Comparison of ENCODE assay signal across 1 cellular context in genomic region chr9:130137081-130137869, GRCh38.
TF ChIP-seq lines count a peak whose summit lies in the region.

No MANE protein-coding gene starts in this region.

TF ChIP-seq in GM23338, 12 proteins besides CTCF, POLR2A, EP300 and RAD21 (continued from another document):
- no peak for TF ChIP-seq ZNF462 (CRISPR knock-in tag; IDR thresholded peaks at IDR 0.05)
- TF ChIP-seq CREB1 (CRISPR knock-in tag; IDR thresholded peaks at IDR 0.05; ENCODE audit: low read depth), result no peak
- TF ChIP-seq JUNB (IDR thresholded peaks at IDR 0.05; ENCODE audit: unreplicated experiment), result no peak
- TF ChIP-seq ZNF331 (CRISPR knock-in tag; IDR thresholded peaks at IDR 0.05; ENCODE audit: low read depth), result no peak
- TF ChIP-seq EZH2phosphoT487 (IDR thresholded peaks at IDR 0.05; ENCODE audit: unreplicated experiment), result no peak
- no peak for TF ChIP-seq POLR2AphosphoS5 (IDR thresholded peaks at IDR 0.05; ENCODE audit: low read depth)
- TF ChIP-seq ETS1 (IDR thresholded peaks at IDR 0.05), result no peak
TF ChIP-seq in GM23338: peak in this region for 0.
